In genomic region chr10:117107280-117107679, GRCh38 we compare ENCODE assay signal across 22 cellular contexts. TPM values are rescaled to one million over a fixed set of nuclear protein-coding genes. Genes with fewer than 3 reads are reported as not detected.
DNase-seq lines count a peak whose midpoint lies in the region; ATAC-seq and TF ChIP-seq lines count a peak whose summit lies in the region.
"Had no signal": no experiment of that assay in that cellular context is flagged by ENCODE, and none has a peak within 500 bp of the region (broad histone marks: within the 10 kb centered on the region; RNA-seq: fewer than 3 reads in every experiment).

No MANE protein-coding gene starts in this region.

- H3K27me3 ChIP-seq in lower lobe of right lung (ENCODE audit: low read depth), result no peaks in the 10 kb centered on the region
- H3K27me3 ChIP-seq: BLaER1 treated with 17β-estradiol and CSF1 and Interleukin-3, amounts not matched to agents 10 nM and 100 nM; Peyer's patch had no signal

- intact Hi-C loops in lower lobe of right lung (cut with DNase I), result no loop called here

- no peaks in the 10 kb centered on the region for H3K36me3 ChIP-seq in lower lobe of right lung
- H3K36me3 ChIP-seq: BLaER1 treated with 17β-estradiol and CSF1 and Interleukin-3, amounts not matched to agents 10 nM and 100 nM; Peyer's patch; SJSA1 had no signal

- no peak for TF ChIP-seq CTCF in lower lobe of right lung (IDR thresholded peaks at IDR 0.05)

- no peaks in the 10 kb centered on the region for H3K4me1 ChIP-seq in lower lobe of right lung
- H3K4me1 ChIP-seq: Peyer's patch, SJSA1 had no signal

- no peaks in the 10 kb centered on the region for H3K9me3 ChIP-seq in lower lobe of right lung
- H3K9me3 ChIP-seq: BLaER1 treated with 17β-estradiol and CSF1 and Interleukin-3, amounts not matched to agents 10 nM and 100 nM; Peyer's patch; SJSA1 had no signal

- H3K27ac ChIP-seq in lower lobe of right lung (no peak overlapping the region), substantia nigra (ENCODE audit: low read depth, low read length, poor library complexity, severe bottlenecking) (no peak overlapping the region)
- H3K27ac ChIP-seq: 22Rv1, HL-60, Peyer's patch, SJSA1 had no signal

- peak; percentile 45 to 54 for ATAC-seq in lower lobe of right lung
- no peak for ATAC-seq in HG03354 (IDR thresholded peaks at IDR 0.05; ENCODE audit: poor library complexity, severe bottlenecking, unreplicated experiment)

- no peak overlapping the region for H3K4me3 ChIP-seq in lower lobe of right lung
- H3K4me3 ChIP-seq: BLaER1 treated with 17β-estradiol and CSF1 and Interleukin-3, amounts not matched to agents 10 nM and 100 nM; Peyer's patch; SJSA1 had no signal

- DNase-seq in NCI-H1436 (lab: John Stamatoyannopoulos, UW) (peak; percentile 11), NCI-H1436 treated with DMSO at 0.1 percent for 48 hours (lab: John Stamatoyannopoulos, UW) (no peak), NCI-H1105 (lab: John Stamatoyannopoulos, UW) (peak; percentile 5), SKM-1 (lab: John Stamatoyannopoulos, UW; ENCODE audit: unreplicated experiment) (peak; percentile 72), lower lobe of right lung (no peak), GM19238 (ENCODE audit: insufficient read length, low spot score) (no peak), substantia nigra (lab: John Stamatoyannopoulos, UW) (no peak)
- DNase-seq: ACHN, KG1, NCI-H2029 treated with DMSO at 0.1 percent for 48 hours, NCI-H2171, NCI-H345, NCI-H524 treated with DMSO at 0.1 percent for 48 hours, NCI-H82, Peyer's patch had no signal

RNA-seq across cellular contexts. Expression of gene VAX1, which starts 30.8 kb away (rescaled TPM):
- not detected for total RNA-seq in lower lobe of right lung
- total RNA-seq: H4, HT1080, Peyer's patch, SJSA1 had no signal

Comparison
In these comparisons a context has a peak if more than half of its experiments do, and no peak if none do; other contexts are left out.
1. DNase-seq: peak in NCI-H1436 (single experiment), NCI-H1105 (single experiment) and SKM-1 (single experiment); none in NCI-H1436 treated with DMSO at 0.1 percent for 48 hours (single experiment), lower lobe of right lung (single experiment), GM19238 (single experiment) and substantia nigra (0 of 49).